8 cellular contexts compared by ENCODE assay signal in the genomic region with DNA sequence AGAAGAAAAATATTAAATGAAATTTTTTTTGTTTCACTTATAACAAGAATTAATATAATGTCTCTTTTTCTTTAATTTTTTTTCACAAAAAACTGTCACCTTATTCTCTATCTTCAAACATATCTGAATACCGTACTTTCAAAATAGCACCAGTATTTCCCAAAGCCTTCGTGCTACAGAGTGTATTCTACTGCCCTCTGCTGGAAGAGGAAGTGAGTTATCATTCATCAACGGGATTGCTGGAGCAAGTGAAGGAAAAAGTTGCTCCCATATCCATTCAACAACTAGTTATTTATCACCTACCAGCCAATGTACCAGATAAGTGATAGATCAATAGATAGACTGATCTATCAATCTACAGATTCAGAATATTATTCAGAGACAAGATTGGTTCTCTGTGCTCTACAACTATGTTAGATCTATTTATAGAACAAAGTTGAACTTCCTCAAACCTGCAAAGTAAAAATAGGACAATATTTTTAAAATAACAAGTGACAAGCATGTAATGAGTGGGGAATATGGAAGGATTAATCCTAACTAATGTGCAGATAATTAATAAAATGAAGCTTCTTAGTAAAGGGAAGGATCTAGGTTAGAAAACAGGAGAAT. TPM values are rescaled to one million over a fixed set of nuclear protein-coding genes. Genes with fewer than 3 reads are reported as not detected.
DNase-seq lines count a peak whose midpoint lies in the region; ATAC-seq and TF ChIP-seq lines count a peak whose summit lies in the region.

No MANE protein-coding gene starts in this region.

- H3K4me3 Mint-ChIP-seq in activated naive CD8-positive, alpha-beta T cell treated with anti-CD3 and anti-CD28 coated beads for 36 hours, result no peak overlapping the region

- no peak overlapping the region for H3K27ac Mint-ChIP-seq in activated naive CD8-positive, alpha-beta T cell treated with anti-CD3 and anti-CD28 coated beads for 36 hours

- TF ChIP-seq EP300 in Ishikawa (IDR thresholded peaks at IDR 0.05; ENCODE audit: borderline replicate concordance), result no peak

- CTCF ChIA-PET in RWPE1 (lab: Yijun Ruan, JAX), result interaction anchor here (0.6 kb wide), 1 partner anchor 1444 kb away, joined by 4 read pairs; no protein-coding TSS in a partner anchor

- POLR2A ChIA-PET in RWPE1 (lab: Yijun Ruan, JAX; ENCODE audit: low non-redundant PET), result no interaction called here

- DNase-seq in DMS53 treated with DMSO at 0.1 percent for 48 hours (lab: John Stamatoyannopoulos, UW; ENCODE audit: unreplicated experiment), result peak; percentile 78
- DNase-seq in RWPE1 (ENCODE audit: low spot score), result peak; percentile 45
- peak; percentile 51 for DNase-seq in fibroblast of pulmonary artery (ENCODE audit: low read depth)
- peak; percentile 5 for DNase-seq in retinal pigment epithelial cell (ENCODE audit: low read depth)
- DNase-seq in activated naive CD8-positive, alpha-beta T cell treated with anti-CD3 and anti-CD28 coated beads for 36 hours, result no peak
- no peak for DNase-seq in epidermal melanocyte (ENCODE audit: insufficient read length, low spot score)

- TF ChIP-seq CTCF in RWPE1 (conservative IDR thresholded peaks at IDR 0.05; ENCODE audit: low read depth), result peak; percentile 77
- TF ChIP-seq CTCF in fibroblast of pulmonary artery (IDR thresholded peaks at IDR 0.05; ENCODE audit: low read length, missing control alignments), result peak; percentile 82
- peak; percentile 87 for TF ChIP-seq CTCF in retinal pigment epithelial cell (conservative IDR thresholded peaks at IDR 0.05; ENCODE audit: low read depth, low read length)

- H3K27ac ChIP-seq in RWPE1, result no peak overlapping the region

- no peaks in the 10 kb centered on the region for H3K36me3 Mint-ChIP-seq in activated naive CD8-positive, alpha-beta T cell treated with anti-CD3 and anti-CD28 coated beads for 36 hours

- peaks cover 4% of the 10 kb centered on the region for H3K27me3 Mint-ChIP-seq in activated naive CD8-positive, alpha-beta T cell treated with anti-CD3 and anti-CD28 coated beads for 36 hours

- TF ChIP-seq RAD21 in Ishikawa (IDR thresholded peaks at IDR 0.05; ENCODE audit: low read depth), result peak; percentile 60

- H3K4me1 Mint-ChIP-seq in activated naive CD8-positive, alpha-beta T cell treated with anti-CD3 and anti-CD28 coated beads for 36 hours, result no peaks in the 10 kb centered on the region

- H3K9me3 Mint-ChIP-seq in activated naive CD8-positive, alpha-beta T cell treated with anti-CD3 and anti-CD28 coated beads for 36 hours, result peaks cover 1% of the 10 kb centered on the region

- peak; percentile 71 for ATAC-seq in GM19467 (IDR thresholded peaks at IDR 0.05; ENCODE audit: unreplicated experiment)

- H3K4me3 ChIP-seq in fibroblast of pulmonary artery (replicated peaks; ENCODE audit: low read depth, low read length) (no peak overlapping the region), retinal pigment epithelial cell (ENCODE audit: low read length) (no peak overlapping the region)

TF ChIP-seq in Ishikawa, 13 proteins besides CTCF, POLR2A, EP300 and RAD21:
- TF ChIP-seq TCF12 (IDR thresholded peaks at IDR 0.05; ENCODE audit: low read depth) (no peak), NFIC (IDR thresholded peaks at IDR 0.05) (no peak), ZBTB7A (IDR thresholded peaks at IDR 0.05; ENCODE audit: low read depth) (no peak), FOXM1 (IDR thresholded peaks at IDR 0.05; ENCODE audit: borderline replicate concordance, low read depth) (no peak), USF1 (IDR thresholded peaks at IDR 0.05) (no peak), TAF1 (IDR thresholded peaks at IDR 0.05; ENCODE audit: low read depth) (no peak), EGR1 (IDR thresholded peaks at IDR 0.05) (no peak), TEAD4 (IDR thresholded peaks at IDR 0.05) (no peak), YY1 (IDR thresholded peaks at IDR 0.05; ENCODE audit: low read depth) (no peak), CEBPB (IDR thresholded peaks at IDR 0.05) (no peak)

RNA-seq across cellular contexts. Expression of gene TFAP2B, which starts 26.7 kb away (rescaled TPM):
- total RNA-seq in activated naive CD8-positive, alpha-beta T cell treated with anti-CD3 and anti-CD28 coated beads for 36 hours, result not detected

Comparison
In these comparisons a context has a peak if more than half of its experiments do, and no peak if none do; other contexts are left out.
1. DNase-seq: peak in DMS53 treated with DMSO at 0.1 percent for 48 hours (single experiment), RWPE1 (single experiment), fibroblast of pulmonary artery (single experiment) and retinal pigment epithelial cell (single experiment); none in activated naive CD8-positive, alpha-beta T cell treated with anti-CD3 and anti-CD28 coated beads for 36 hours (single experiment) and epidermal melanocyte (single experiment).
2. Peak in every context shown above with its lines, with median percentiles within 50 percentile points of each other: CTCF ChIP-seq.